Comparison of ENCODE assay signal across 11 cellular contexts in the genomic region with DNA sequence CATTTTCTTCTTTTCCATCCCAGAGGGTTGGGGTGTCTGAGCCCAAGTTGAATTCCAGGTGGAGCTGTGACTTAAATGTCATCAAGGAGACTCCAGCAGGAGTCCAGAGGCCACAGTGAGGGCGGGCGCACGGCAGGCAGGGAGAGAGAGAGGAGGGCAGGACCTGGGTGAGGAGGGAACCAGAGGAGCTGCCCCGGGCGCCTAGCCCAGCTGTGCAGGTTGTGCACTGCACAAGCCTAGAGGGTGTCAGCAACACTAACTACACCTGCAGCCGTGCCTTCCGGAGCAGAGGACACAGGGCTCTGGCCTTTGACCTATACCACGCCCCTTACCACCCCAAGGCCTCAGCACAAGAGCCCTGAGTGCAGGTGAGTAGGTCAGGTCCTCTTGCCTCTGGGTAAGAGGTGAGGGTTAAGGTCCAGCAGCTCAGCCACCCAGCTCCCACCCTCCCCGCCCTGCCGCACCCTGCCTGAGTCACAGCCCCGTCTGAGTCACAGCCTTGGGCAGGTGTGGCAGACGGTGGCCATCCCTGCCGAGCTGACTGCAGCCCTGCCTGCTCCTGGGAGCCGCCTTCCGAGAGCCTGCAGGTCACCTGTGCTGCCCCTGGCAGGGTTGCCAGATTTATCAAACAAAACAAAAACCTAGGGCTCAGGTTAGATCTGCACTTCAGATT. TPM values are rescaled to one million over a fixed set of nuclear protein-coding genes. Genes with fewer than 3 reads are reported as not detected.
DNase-seq lines count a peak whose midpoint lies in the region; ATAC-seq and TF ChIP-seq lines count a peak whose summit lies in the region.
"Had no signal": no experiment of that assay in that cellular context is flagged by ENCODE, and none has a peak within 500 bp of the region (broad histone marks: within the 10 kb centered on the region; RNA-seq: fewer than 3 reads in every experiment).

No MANE protein-coding gene starts in this region.

- no peak overlapping the region for H4K5ac ChIP-seq in mesendoderm (ENCODE audit: low read length)

- H3K9me3 ChIP-seq in Caco-2 (no peaks in the 10 kb centered on the region), aorta (ENCODE audit: control insufficient read depth, low read length) (no peaks in the 10 kb centered on the region)

- H3K79me1 ChIP-seq in mesendoderm (ENCODE audit: low read length) = no peaks in the 10 kb centered on the region

- H3K56ac ChIP-seq in mesendoderm (ENCODE audit: low read length) = no peak overlapping the region

- ATAC-seq in GM21619 (IDR thresholded peaks at IDR 0.05; ENCODE audit: unreplicated experiment) = no peak
- ATAC-seq in aorta (ENCODE audit: low FRiP score) = no peak

- H4K8ac ChIP-seq in mesendoderm (ENCODE audit: low read depth, low read length) = no peak overlapping the region

- no peak overlapping the region for H3K9ac ChIP-seq in mesendoderm (ENCODE audit: low read length)

- no peak overlapping the region for H3K27ac ChIP-seq in mesendoderm (ENCODE audit: low read depth, low read length)
- H3K27ac ChIP-seq in aorta (ENCODE audit: low read depth in 1 of 2, low read length in 2 of 2) = no peak overlapping the region

- intact Hi-C loops in Caco-2 (cut with micrococcal nuclease; ENCODE audit: unreplicated experiment) (loop anchor here (1.0 to 5.0 kb wide), 2 partner anchors 61 to 209 kb away; no protein-coding TSS in a partner anchor), lower leg skin (cut with DNase I; ENCODE audit: low total_unique reads) (no loop called here), aorta (cut with DNase I) (no loop called here)

- no peak overlapping the region for H2BK120ac ChIP-seq in mesendoderm (ENCODE audit: low read depth, low read length)

- POLR2A ChIA-PET in Caco-2 (lab: Charles Lee) = interaction anchor here (0.6 to 1.1 kb wide), 4 partner anchors 17 to 209 kb away, joined by 3 to 4 read pairs (median 4); no protein-coding TSS in a partner anchor

- H3K79me2 ChIP-seq in mesendoderm (ENCODE audit: control insufficient read depth, insufficient read depth, low read length) = no peaks in the 10 kb centered on the region

- in situ Hi-C loops in astrocyte of the spinal cord (cut with HindIII; ENCODE audit: low sequenced_read_pairs) = no loop called here

- H3K4me3 Mint-ChIP-seq in Caco-2 (ENCODE audit: unreplicated experiment) = peak overlapping the region; percentile 54

- H3K9me3 Mint-ChIP-seq in Caco-2 (ENCODE audit: unreplicated experiment) = no peaks in the 10 kb centered on the region

- no peak overlapping the region for H2BK15ac ChIP-seq in mesendoderm (replicated peaks; ENCODE audit: low read depth)

- BruUV-seq in Caco-2 (replicated peaks; lab: Mats Ljungman, UMichigan) = no TSS peak

- DNase-seq in Caco-2 = peak; percentile 87 to 97
- DNase-seq in HT1080 (ENCODE audit: low read depth) = peak; percentile 65
- DNase-seq in astrocyte of the spinal cord (ENCODE audit: low read depth, low spot score) = peak; percentile 16
- peak; percentile 51 for DNase-seq in mesendoderm
- no peak for DNase-seq in lower leg skin (ENCODE audit: low spot score in 2 of 2)
- DNase-seq in SKM-1 (lab: John Stamatoyannopoulos, UW; ENCODE audit: unreplicated experiment) = no peak
- no peak for DNase-seq in aorta
- DNase-seq: activated CD4-positive, alpha-beta T cell treated with anti-CD3 and anti-CD28 coated beads, Interleukin-2, amount 50 U/mL, for 1 hour; cortex of kidney; NCI-H1694 treated with DMSO at 0.1 percent for 48 hours had no signal

- H3K4me3 ChIP-seq in Caco-2 (ENCODE audit: low read depth, low read length) (no peak overlapping the region), astrocyte of the spinal cord (ENCODE audit: low read depth, low read length) (no peak overlapping the region), mesendoderm (ENCODE audit: low read length) (no peak overlapping the region), lower leg skin (ENCODE audit: low read depth, poor library complexity, severe bottlenecking) (no peak overlapping the region), aorta (ENCODE audit: low read length in 2 of 2) (no peak overlapping the region)

- H3K27me3 ChIP-seq in Caco-2 (replicated peaks; ENCODE audit: control insufficient read depth, insufficient read depth, low read length) = no peaks in the 10 kb centered on the region
- H3K27me3 ChIP-seq in mesendoderm (ENCODE audit: insufficient read depth, low read length, poor library complexity) = no peaks in the 10 kb centered on the region
- no peaks in the 10 kb centered on the region for H3K27me3 ChIP-seq in aorta (ENCODE audit: control insufficient read depth in 1 of 2, insufficient read depth in 2 of 2, low read length in 1 of 2)

- H3K36me3 Mint-ChIP-seq in Caco-2 (ENCODE audit: insufficient read depth, unreplicated experiment) = peaks cover 8% of the 10 kb centered on the region

- H3K23ac ChIP-seq in mesendoderm (ENCODE audit: low read length) = no peak overlapping the region

- no peaks in the 10 kb centered on the region for H3K27me3 Mint-ChIP-seq in Caco-2 (ENCODE audit: insufficient read depth, unreplicated experiment)

- H2BK5ac ChIP-seq in mesendoderm (ENCODE audit: low read length) = no peak overlapping the region

- CTCF ChIA-PET in Caco-2 (lab: Charles Lee) = interaction anchor here (0.6 to 1.9 kb wide), 12 partner anchors 11 to 393 kb away, joined by 3 to 12 read pairs (median 5); partner anchors contain the start of gene MAN1B1

- no peak overlapping the region for H3K18ac ChIP-seq in mesendoderm (ENCODE audit: low read length)

- no peak overlapping the region for H2AK5ac ChIP-seq in mesendoderm (ENCODE audit: low read length)

- H3K4me2 ChIP-seq in mesendoderm (ENCODE audit: low read length) = no peak overlapping the region

- H3K36me3 ChIP-seq in Caco-2 (ENCODE audit: control insufficient read depth, insufficient read depth, low read length) = no peaks in the 10 kb centered on the region
- no peaks in the 10 kb centered on the region for H3K36me3 ChIP-seq in mesendoderm (ENCODE audit: control insufficient read depth, insufficient read depth, low read length)
- no peaks in the 10 kb centered on the region for H3K36me3 ChIP-seq in aorta (ENCODE audit: control insufficient read depth in 1 of 2, insufficient read depth in 2 of 2, low read length in 1 of 2)

- peaks cover 65% of the 10 kb centered on the region for H3K4me1 ChIP-seq in Caco-2
- H3K4me1 ChIP-seq in mesendoderm (ENCODE audit: control insufficient read depth, low read depth, low read length) = peaks cover 2% of the 10 kb centered on the region
- no peaks in the 10 kb centered on the region for H3K4me1 ChIP-seq in aorta (ENCODE audit: control insufficient read depth in 1 of 2, insufficient read depth in 2 of 2, low read length in 2 of 2)

- TF ChIP-seq POLR2A in lower leg skin (IDR thresholded peaks at IDR 0.05) = no peak

- peaks cover 27% of the 10 kb centered on the region for H3K4me1 Mint-ChIP-seq in Caco-2 (ENCODE audit: low read depth, unreplicated experiment)

- no peak overlapping the region for H3K4ac ChIP-seq in mesendoderm (ENCODE audit: low read depth, low read length)

- no CpG with 5 or more reads among the region's 15 CpGs for WGBS in mesendoderm (ENCODE audit: extremely low coverage, insufficient coverage, low lambda C conversion rate)
- 43 to 54% methylated on average over 12 to 13 of the region's 15 CpGs for WGBS in lower leg skin, 2 donors
- WGBS in aorta, 2 donors = 83 to 88% methylated on average over 15 of the region's 15 CpGs

- no peak for TF ChIP-seq CTCF in Caco-2 (IDR thresholded peaks at IDR 0.05; ENCODE audit: insufficient read depth in 1 of 2, low read depth in 1 of 2, low read length in 1 of 2, severe bottlenecking in 1 of 2, unreplicated experiment in 1 of 2)
- TF ChIP-seq CTCF in astrocyte of the spinal cord (IDR thresholded peaks at IDR 0.05; ENCODE audit: low read depth, low read length) = no peak
- TF ChIP-seq CTCF in lower leg skin (IDR thresholded peaks at IDR 0.05) = no peak

- peak overlapping the region; percentile 91 for H3K27ac Mint-ChIP-seq in Caco-2 (ENCODE audit: unreplicated experiment)

RNA-seq across cellular contexts. Expression of gene AGPAT2, which starts 6.4 kb away (rescaled TPM):
- 68.7 and 77.1 TPM in 2 replicates for total RNA-seq in Caco-2 (2022)
- 56.0 and 73.5 TPM in 2 replicates for total RNA-seq in HT1080 (2014; rRNA removed; shearing (Covaris generic))
- 41.2 and 55.8 TPM in 2 replicates for polyA plus RNA-seq in HT1080 (2015; cell fraction: cytosol; rRNA removed)
- polyA plus RNA-seq in HT1080 (2015; cell fraction: nucleus; rRNA removed) = 26.6 and 26.7 TPM in 2 replicates
- polyA plus RNA-seq in mesendoderm (2013, experiment 1 of 2) = 14.1 TPM
- 14.3 TPM for polyA plus RNA-seq in mesendoderm (2013, experiment 2 of 2)
- total RNA-seq in lower leg skin = 10 to 100 TPM; 52.4 to 77.7 (median 63.5) TPM
- total RNA-seq in aorta = 10 to 100 TPM; 26.9 to 31.5 TPM
- polyA plus RNA-seq in aorta = 10 to 100 TPM; 49.5 to 64.9 TPM

RNA-seq across cellular contexts. Expression of gene DIPK1B, which starts 18.7 kb away (rescaled TPM):
- 40.4 and 40.6 TPM in 2 replicates for total RNA-seq in Caco-2 (2022)
- total RNA-seq in HT1080 (2014; rRNA removed; shearing (Covaris generic)) = 2.4 and 4.5 TPM in 2 replicates
- 0.47 and 0.62 TPM in 2 replicates for polyA plus RNA-seq in HT1080 (2015; cell fraction: cytosol; rRNA removed)
- polyA plus RNA-seq in HT1080 (2015; cell fraction: nucleus; rRNA removed) = 0.06 and 0.41 TPM in 2 replicates
- 17.8 TPM for polyA plus RNA-seq in mesendoderm (2013, experiment 1 of 2)
- polyA plus RNA-seq in mesendoderm (2013, experiment 2 of 2) = 18.1 TPM
- 10 to 100 TPM in 2 of 4 donors, 1 to 10 TPM in 2; 7.1 to 13.5 (median 9.5) TPM for total RNA-seq in lower leg skin
- 10 to 100 TPM in 1 of 2 donors, 1 to 10 TPM in 1; 7.3 to 13.6 TPM for total RNA-seq in aorta
- 1 to 10 TPM; 1.1 to 4.8 TPM for polyA plus RNA-seq in aorta

RNA-seq across cellular contexts. Expression of gene EGFL7, which starts 30.9 kb away (rescaled TPM):
- total RNA-seq in Caco-2 (2022) (30.2 and 30.4 TPM in 2 replicates), lower leg skin (10 to 100 TPM; 27.8 to 62.2 (median 46.2) TPM), aorta (100 to 1,000 TPM in 1 of 2 donors, 10 to 100 TPM in 1; 78.6 to 308 TPM)
- 31.8 and 34.6 TPM in 2 replicates for total RNA-seq in HT1080 (2014; rRNA removed; shearing (Covaris generic))
- 31.5 and 38.7 TPM in 2 replicates for polyA plus RNA-seq in HT1080 (2015; cell fraction: cytosol; rRNA removed)
- polyA plus RNA-seq in HT1080 (2015; cell fraction: nucleus; rRNA removed) = 26.2 and 29.2 TPM in 2 replicates
- polyA plus RNA-seq in mesendoderm (2013, experiment 1 of 2) = 14.0 TPM
- 13.6 TPM for polyA plus RNA-seq in mesendoderm (2013, experiment 2 of 2)
- 10 to 100 TPM; 13.1 to 32.0 TPM for polyA plus RNA-seq in aorta

RNA-seq across cellular contexts. Expression of gene LCN10, which starts 49.1 kb away (rescaled TPM):
- total RNA-seq in Caco-2 (2022) (not detected in 2 replicates), lower leg skin (1 to 10 TPM in 2 of 4 donors, under 1 TPM in 1, not detected in 1; 0.61 to 5.7 (median 1.7) TPM), aorta (10 to 100 TPM; 11.4 to 13.4 TPM)
- not detected in 2 replicates for total RNA-seq in HT1080 (2014; rRNA removed; shearing (Covaris generic))
- 0.08 TPM in 2 replicates for polyA plus RNA-seq in HT1080 (2015; cell fraction: cytosol; rRNA removed)
- not detected in 2 replicates for polyA plus RNA-seq in HT1080 (2015; cell fraction: nucleus; rRNA removed)
- polyA plus RNA-seq in mesendoderm (2013, experiment 1 of 2) = 0.27 TPM
- polyA plus RNA-seq in mesendoderm (2013, experiment 2 of 2) = 0.59 TPM
- polyA plus RNA-seq in aorta = 1 to 10 TPM in 1 of 2 donors, under 1 TPM in 1; 0.25 to 2.1 TPM

RNA-seq across cellular contexts. Expression of gene LCN6, which starts 54.7 kb away (rescaled TPM):
- not detected in 2 replicates for total RNA-seq in Caco-2 (2022)
- total RNA-seq in HT1080 (2014; rRNA removed; shearing (Covaris generic)) = not detected in 2 replicates
- polyA plus RNA-seq in HT1080 (2015; cell fraction: cytosol; rRNA removed) = not detected in 2 replicates
- polyA plus RNA-seq in HT1080 (2015; cell fraction: nucleus; rRNA removed) = not detected in 2 replicates
- polyA plus RNA-seq in mesendoderm (2013, experiment 1 of 2) = not detected
- polyA plus RNA-seq in mesendoderm (2013, experiment 2 of 2) = not detected
- 1 to 10 TPM in 2 of 4 donors, not detected in 2; 6.3 to 7.3 TPM for total RNA-seq in lower leg skin
- 10 to 100 TPM; 17.4 to 24.2 TPM for total RNA-seq in aorta
- polyA plus RNA-seq in aorta = 1 to 10 TPM in 1 of 2 donors, not detected in 1; 2.5 TPM

Comparison
In these comparisons a context has a peak if more than half of its experiments do, and no peak if none do; other contexts are left out.
1. DNase-seq: peak in Caco-2 (2 of 2), HT1080 (single experiment), astrocyte of the spinal cord (single experiment) and mesendoderm (single experiment); none in lower leg skin (0 of 2), SKM-1 (single experiment) and aorta (0 of 2).